In the genomic region with DNA sequence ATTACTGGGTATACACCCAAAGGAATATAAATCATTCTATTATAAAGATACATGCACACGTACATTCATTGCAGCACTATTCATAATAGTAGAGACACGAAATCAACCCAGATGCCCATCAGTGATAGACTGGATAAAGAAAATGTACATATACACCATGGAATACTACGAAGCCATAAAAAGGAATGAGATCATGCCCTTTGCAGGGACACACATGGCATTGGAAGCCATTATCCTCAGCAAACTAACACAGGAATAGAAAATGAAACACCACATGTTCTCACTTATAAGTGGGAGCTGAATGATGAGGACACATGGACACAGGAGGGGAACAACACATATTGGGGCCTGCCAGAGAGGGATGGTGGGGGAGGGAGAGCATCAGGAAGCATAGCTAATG, we compare ENCODE assay signal across 2 cellular contexts.
TF ChIP-seq lines count a peak whose summit lies in the region.

No MANE protein-coding gene starts in this region.

TF ChIP-seq in HEK293, 187 proteins besides CTCF, POLR2A, EP300 and RAD21:
- peak; percentile 78 for TF ChIP-seq ZNF146 (tag by site-specific recombination; IDR thresholded peaks at IDR 0.05)
TF ChIP-seq in HEK293: peak in this region for 1; not testable (repeated sequence) for 186.

TF ChIP-seq in K562, 482 proteins besides CTCF, POLR2A, EP300 and RAD21:
- TF ChIP-seq BCOR (IDR thresholded peaks at IDR 0.05) (peak; percentile 52; the same call in 1 of the 2 replicates), HDAC1 (IDR thresholded peaks at IDR 0.05) (peak in 1 of 2 experiments; percentile 37; a peak in 1 of 4 replicates), ZNF146 (CRISPR knock-in tag; IDR thresholded peaks at IDR 0.05; ENCODE audit: unreplicated experiment) (peak; percentile 92), DACH1 (IDR thresholded peaks at IDR 0.05; ENCODE audit: partially characterized antibody) (peak; percentile 27), KDM1A (IDR thresholded peaks at IDR 0.05) (peak in 1 of 2 experiments; percentile 61; a peak in 2 of 4 replicates)
